19 cellular contexts compared by ENCODE assay signal in the genomic region with DNA sequence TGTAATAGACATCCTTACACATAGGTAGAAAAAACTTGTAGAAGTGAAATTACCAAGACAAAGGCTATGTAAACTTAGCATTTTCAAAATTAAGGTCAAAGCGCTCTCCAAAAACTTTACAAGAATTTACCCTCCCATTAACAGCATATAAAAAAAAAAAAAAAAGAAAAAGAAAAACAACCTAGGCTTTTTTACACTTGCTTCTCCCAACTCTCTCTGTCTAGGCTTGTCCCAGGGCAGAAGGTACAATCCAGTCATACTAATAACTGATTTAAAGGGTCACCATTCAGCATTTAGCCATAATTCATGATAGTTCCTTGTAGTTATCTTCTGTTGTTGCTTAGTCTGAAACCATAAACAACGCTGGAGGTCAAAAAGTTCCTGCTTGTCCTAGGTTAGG.
"Had no signal": no experiment of that assay in that cellular context is flagged by ENCODE, and none has a peak within 500 bp of the region (broad histone marks: within the 10 kb centered on the region; RNA-seq: fewer than 3 reads in every experiment).

No MANE protein-coding gene starts in this region.

- ATAC-seq: gastrocnemius medialis, heart right ventricle, mucosa of descending colon, right lobe of liver had no signal

- DNase-seq: activated CD4-positive, alpha-beta T cell treated with anti-CD3 and anti-CD28 coated beads, Interleukin-2, amount 50 U/mL, for 1 hour; activated gamma-delta T cell; activated T-cell treated with anti-CD3 and anti-CD28 coated beads, Interleukin-2, amount 50 U/mL, for 1 hour; caudate nucleus; effector memory CD4-positive, alpha-beta T cell; gastrocnemius medialis; heart right ventricle; mammary epithelial cell; mucosa of descending colon; right lobe of liver; spleen; stimulated activated CD4-positive, alpha-beta T cell treated with anti-CD3 and anti-CD28 coated beads, Interleukin-1b, Interleukin-23, amount 100 ng/mL, for 48 hours; stimulated activated naive CD4-positive, alpha-beta T cell treated with Interleukin-2 at 50 U/mL for 16 hours; T-helper 2 cell had no signal

- H3K9me3 Mint-ChIP-seq: nephron had no signal

- H3K9me3 ChIP-seq: gastrocnemius medialis, mucosa of descending colon, prostate gland, right lobe of liver, thoracic aorta had no signal

- H3K4me1 ChIP-seq: prostate gland, right lobe of liver had no signal

- H3K36me3 ChIP-seq: gastrocnemius medialis, heart right ventricle, prostate gland, right lobe of liver, thoracic aorta had no signal

- H3K27ac ChIP-seq: coronary artery, epithelial cell of prostate, prostate gland, right lobe of liver, spleen, thoracic aorta had no signal

- H3K27me3 ChIP-seq: gastrocnemius medialis, heart right ventricle, right lobe of liver, spleen had no signal

- H3K4me3 ChIP-seq: coronary artery, gastrocnemius medialis, heart right ventricle, mucosa of descending colon, prostate gland, right lobe of liver, spleen, thoracic aorta had no signal

- H3K4me3 Mint-ChIP-seq: nephron had no signal

- H3K27ac Mint-ChIP-seq: nephron had no signal
